ENCODE assay signal across 12 cellular contexts in genomic region chr2:1887915-1888314, GRCh38.
A peak's percentile ranks its signal among the peaks of the same experiment; 100 is the strongest.
DNase-seq lines count a peak whose midpoint lies in the region; ATAC-seq, FAIRE-seq and TF ChIP-seq lines count a peak whose summit lies in the region.
"Had no signal": no experiment of that assay in that cellular context is flagged by ENCODE, and none has a peak within 500 bp of the region (broad histone marks: within the 10 kb centered on the region; RNA-seq: fewer than 3 reads in every experiment).

No MANE protein-coding gene starts in this region.

- H3K4me2 ChIP-seq in K562 (ENCODE audit: insufficient read depth, low read length), result no peak overlapping the region

- in situ Hi-C loops in K562 (cut with MboI), result loop anchor here (25.0 kb wide), 1 partner anchor 399 kb away; no protein-coding TSS in a partner anchor

- no peaks in the 10 kb centered on the region for H3K4me1 Mint-ChIP-seq in CD4-positive, alpha-beta T cell (ENCODE audit: low read depth)
- H3K4me1 Mint-ChIP-seq: naive B cell had no signal

- TF ChIP-seq POLR2A in K562 (conservative IDR thresholded peaks at IDR 0.05), result no peak

- 0% methylated on average over 1 of the region's 1 CpG for WGBS in K562 (ENCODE audit: insufficient coverage, low coverage, missing lambda C conversion rate)

- H4K20me1 ChIP-seq in K562 (replicated peaks; ENCODE audit: control insufficient read depth, insufficient read depth, low read length), result no peaks in the 10 kb centered on the region; the same call in 1 of the 2 replicates

- FAIRE-seq in K562 (lab: Jason Lieb, UNC), result peak; percentile 80

- no peak for TF ChIP-seq EP300 in K562 (IDR thresholded peaks at IDR 0.05; ENCODE audit: low read length)

- H3K79me2 ChIP-seq in K562 (ENCODE audit: control insufficient read depth, insufficient read depth, low read length), result no peaks in the 10 kb centered on the region

- H3K9me3 Mint-ChIP-seq in CD4-positive, alpha-beta T cell, result no peaks in the 10 kb centered on the region
- H3K9me3 Mint-ChIP-seq: naive B cell had no signal

- no peak for ATAC-seq in K562
- ATAC-seq in CD4-positive, alpha-beta T cell (ENCODE audit: poor library complexity), result no peak
- no peak for ATAC-seq in left colon
- ATAC-seq: activated CD4-positive, CD25-positive, alpha-beta regulatory T cell treated with anti-CD3 and anti-CD28 coated beads, Interleukin-2, amount 50 U/mL, for 24 hours had no signal

- peaks cover 30% of the 10 kb centered on the region for H3K27me3 Mint-ChIP-seq in CD4-positive, alpha-beta T cell

- BruUV-seq in K562 (replicated peaks; lab: Mats Ljungman, UMichigan), result no TSS peak

- H3K9me3 ChIP-seq in K562 (replicated peaks; ENCODE audit: control insufficient read depth, insufficient read depth, low read depth, low read length), result no peaks in the 10 kb centered on the region
- no peaks in the 10 kb centered on the region for H3K9me3 ChIP-seq in CD4-positive, alpha-beta T cell (ENCODE audit: control insufficient read depth, low read length)

- H3K36me3 ChIP-seq in K562 (ENCODE audit: control insufficient read depth, insufficient read depth, low read length), result no peaks in the 10 kb centered on the region

- no peak overlapping the region for H3K9ac ChIP-seq in K562 (ENCODE audit: insufficient read depth in 1 of 2, low read depth in 2 of 2, low read length in 2 of 2)

- peaks cover 0 to 6% of the 10 kb centered on the region in 2 experiments; a peak in 1 of 5 replicates for H3K4me1 ChIP-seq in K562 (replicated peaks in 1 of 2; ENCODE audit: control insufficient read depth in 2 of 2, insufficient read depth in 2 of 2, low read length in 2 of 2)

- peaks cover 0 to 27% of the 10 kb centered on the region in 2 experiments; a peak in 2 of 5 replicates for H3K27me3 ChIP-seq in K562 (ENCODE audit: control insufficient read depth in 2 of 2, insufficient read depth in 2 of 2, low read length in 2 of 2)
- H3K27me3 ChIP-seq in CD4-positive, alpha-beta T cell (ENCODE audit: control insufficient read depth, insufficient read depth, low read length), result no peaks in the 10 kb centered on the region

- no peaks in the 10 kb centered on the region for H3K9me1 ChIP-seq in K562 (ENCODE audit: control insufficient read depth, insufficient read depth, low read length)

- H3K36me3 Mint-ChIP-seq in CD4-positive, alpha-beta T cell (ENCODE audit: low read depth), result no peaks in the 10 kb centered on the region
- H3K36me3 Mint-ChIP-seq: activated naive CD8-positive, alpha-beta T cell; naive B cell had no signal

- peak; percentile 55 for TF ChIP-seq CTCF in LNCAP (IDR thresholded peaks at IDR 0.05)
- peak; percentile 19 to 54 (median 50); a peak in 5 of 6 replicates for TF ChIP-seq CTCF in K562 (IDR thresholded peaks at IDR 0.05 in 2 of 3, conservative IDR thresholded peaks at IDR 0.05 in 1 of 3; ENCODE audit: insufficient read depth in 2 of 3, low read depth in 1 of 3, low read length in 3 of 3)
- TF ChIP-seq CTCF in CD4-positive, alpha-beta T cell (IDR thresholded peaks at IDR 0.05), result no peak

- H2AFZ ChIP-seq in K562 (ENCODE audit: low read depth, low read length), result no peak overlapping the region

- POLR2A ChIA-PET in K562 (lab: Yijun Ruan, JAX), result no interaction called here
- POLR2A ChIA-PET in CD4-positive, alpha-beta T cell (lab: Charles Lee), result no interaction called here

- DNase-seq in EH (ENCODE audit: low read depth) (peak; percentile 9), K562 (ENCODE audit: extremely low read depth in 1 of 4, low spot score in 3 of 4) (peak in 3 of 4 experiments; percentile 8 to 25 (median 24)), lung microvascular endothelial cell (ENCODE audit: low read depth in 2 of 2) (peak; percentile 6), AG08395 (ENCODE audit: low spot score) (no peak), NCI-H2029 (lab: John Stamatoyannopoulos, UW) (no peak), left colon (no peak)
- no peak for DNase-seq in CD4-positive, alpha-beta T cell
- DNase-seq: naive B cell, NCI-H774 had no signal

- H3K27ac Mint-ChIP-seq in CD4-positive, alpha-beta T cell, result no peak overlapping the region
- H3K27ac Mint-ChIP-seq: activated naive CD8-positive, alpha-beta T cell; naive B cell had no signal

- no peak overlapping the region for H3K27ac ChIP-seq in K562 (ENCODE audit: extremely low read depth, low read depth, low read length)
- no peak overlapping the region for H3K27ac ChIP-seq in CD4-positive, alpha-beta T cell (ENCODE audit: low read depth, low read length)

- TF ChIP-seq RAD21 in K562 (CRISPR knock-in tag; conservative IDR thresholded peaks at IDR 0.05 in 1 of 2, IDR thresholded peaks at IDR 0.05 in 1 of 2), result peak in 1 of 2 experiments; percentile 8; a peak in 1 of 4 replicates

- H3K4me3 Mint-ChIP-seq in CD4-positive, alpha-beta T cell, result no peak overlapping the region
- H3K4me3 Mint-ChIP-seq: activated naive CD8-positive, alpha-beta T cell; naive B cell had no signal

- H3K4me3 ChIP-seq in K562, result no peak overlapping the region

- CTCF ChIA-PET in K562 (lab: Yijun Ruan, JAX; ENCODE audit: low intra/inter-chr PET ratio), result no interaction called here
- CTCF ChIA-PET in CD4-positive, alpha-beta T cell (lab: Charles Lee), result no interaction called here

- intact Hi-C loops in K562 (cut with micrococcal nuclease) (no loop called here), left colon (cut with DNase I, micrococcal nuclease) (no loop called here)
- intact Hi-C loops in CD4-positive, alpha-beta T cell (cut with DNase I, micrococcal nuclease), result no loop called here

TF ChIP-seq in K562, 482 proteins besides CTCF, POLR2A, EP300 and RAD21:
- TF ChIP-seq HDAC1 (IDR thresholded peaks at IDR 0.05) (no peak), ARNT (IDR thresholded peaks at IDR 0.05) (no peak), GTF2F1 (IDR thresholded peaks at IDR 0.05; ENCODE audit: low read depth, low read length) (no peak), RAD51 (IDR thresholded peaks at IDR 0.05; ENCODE audit: borderline replicate concordance, low read depth) (no peak), RBFOX2 (IDR thresholded peaks at IDR 0.05; ENCODE audit: low read depth, low read length) (no peak), RBM14 (IDR thresholded peaks at IDR 0.05; ENCODE audit: borderline replicate concordance, insufficient read depth, low read depth, low read length) (no peak), ARID3A (IDR thresholded peaks at IDR 0.05; ENCODE audit: borderline replicate concordance, low read depth, low read length) (no peak)

Comparison
In these comparisons a context has a peak if more than half of its experiments do, and no peak if none do; other contexts are left out.
1. DNase-seq: peak in EH (single experiment), K562 (3 of 4) and lung microvascular endothelial cell (2 of 2); none in AG08395 (single experiment), NCI-H2029 (single experiment), CD4-positive, alpha-beta T cell (0 of 10) and left colon (0 of 2).